ENCODE assay signal across 1 cellular context in the genomic region with DNA sequence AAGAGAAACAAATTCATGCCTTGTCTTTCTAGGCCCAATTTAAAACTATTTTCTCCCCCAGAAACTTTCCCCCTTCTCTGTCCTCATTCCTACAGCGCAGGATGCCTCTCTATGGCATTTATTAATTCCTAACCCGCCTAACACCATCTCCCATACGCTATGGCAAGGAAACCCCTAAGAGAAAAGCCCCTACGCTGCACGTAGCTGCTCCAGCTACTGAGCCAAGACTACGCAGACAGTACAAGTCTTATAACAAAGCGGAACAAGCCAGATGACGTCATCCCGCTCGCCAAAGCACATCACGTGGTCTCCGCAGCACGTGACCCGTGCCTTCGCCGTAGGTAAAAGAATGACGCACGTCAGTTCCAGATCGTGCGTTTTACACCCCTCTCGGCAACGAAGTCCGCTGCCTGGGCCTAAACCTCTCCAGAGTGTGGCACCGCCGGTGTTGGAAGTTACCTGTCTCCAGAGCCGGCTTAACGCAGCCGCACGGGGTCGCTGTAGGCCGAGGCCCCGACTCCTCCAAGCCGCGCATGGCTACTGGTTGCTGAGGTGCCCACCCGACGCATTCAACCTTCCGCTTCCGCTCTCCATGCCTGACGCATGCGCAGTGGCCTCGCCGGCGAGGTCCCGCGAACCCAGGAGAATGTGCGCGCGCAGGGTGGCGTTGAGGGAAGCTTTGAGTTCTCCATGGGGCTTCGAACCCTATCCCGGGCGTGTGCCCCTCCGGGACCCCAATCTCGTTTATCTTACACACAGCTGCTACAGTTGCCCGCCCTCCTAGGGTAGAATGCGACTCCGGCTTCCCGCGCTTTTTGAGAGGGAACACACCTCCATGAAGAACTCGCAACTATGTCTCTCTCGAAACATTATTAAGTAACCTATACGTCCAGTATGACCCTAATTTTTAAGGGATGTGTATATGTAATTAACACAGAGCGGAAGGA.
TF ChIP-seq lines count a peak whose summit lies in the region.

Gene TRMO, minus strand, starts transcription at position 542 of the 947 bp plus-strand sequence. Its CDS starts 7 bp downstream, at position 535.

TF ChIP-seq in WTC11, 78 proteins besides CTCF, POLR2A, EP300 and RAD21 (continued from another document):
- TF ChIP-seq, protein P1, sequence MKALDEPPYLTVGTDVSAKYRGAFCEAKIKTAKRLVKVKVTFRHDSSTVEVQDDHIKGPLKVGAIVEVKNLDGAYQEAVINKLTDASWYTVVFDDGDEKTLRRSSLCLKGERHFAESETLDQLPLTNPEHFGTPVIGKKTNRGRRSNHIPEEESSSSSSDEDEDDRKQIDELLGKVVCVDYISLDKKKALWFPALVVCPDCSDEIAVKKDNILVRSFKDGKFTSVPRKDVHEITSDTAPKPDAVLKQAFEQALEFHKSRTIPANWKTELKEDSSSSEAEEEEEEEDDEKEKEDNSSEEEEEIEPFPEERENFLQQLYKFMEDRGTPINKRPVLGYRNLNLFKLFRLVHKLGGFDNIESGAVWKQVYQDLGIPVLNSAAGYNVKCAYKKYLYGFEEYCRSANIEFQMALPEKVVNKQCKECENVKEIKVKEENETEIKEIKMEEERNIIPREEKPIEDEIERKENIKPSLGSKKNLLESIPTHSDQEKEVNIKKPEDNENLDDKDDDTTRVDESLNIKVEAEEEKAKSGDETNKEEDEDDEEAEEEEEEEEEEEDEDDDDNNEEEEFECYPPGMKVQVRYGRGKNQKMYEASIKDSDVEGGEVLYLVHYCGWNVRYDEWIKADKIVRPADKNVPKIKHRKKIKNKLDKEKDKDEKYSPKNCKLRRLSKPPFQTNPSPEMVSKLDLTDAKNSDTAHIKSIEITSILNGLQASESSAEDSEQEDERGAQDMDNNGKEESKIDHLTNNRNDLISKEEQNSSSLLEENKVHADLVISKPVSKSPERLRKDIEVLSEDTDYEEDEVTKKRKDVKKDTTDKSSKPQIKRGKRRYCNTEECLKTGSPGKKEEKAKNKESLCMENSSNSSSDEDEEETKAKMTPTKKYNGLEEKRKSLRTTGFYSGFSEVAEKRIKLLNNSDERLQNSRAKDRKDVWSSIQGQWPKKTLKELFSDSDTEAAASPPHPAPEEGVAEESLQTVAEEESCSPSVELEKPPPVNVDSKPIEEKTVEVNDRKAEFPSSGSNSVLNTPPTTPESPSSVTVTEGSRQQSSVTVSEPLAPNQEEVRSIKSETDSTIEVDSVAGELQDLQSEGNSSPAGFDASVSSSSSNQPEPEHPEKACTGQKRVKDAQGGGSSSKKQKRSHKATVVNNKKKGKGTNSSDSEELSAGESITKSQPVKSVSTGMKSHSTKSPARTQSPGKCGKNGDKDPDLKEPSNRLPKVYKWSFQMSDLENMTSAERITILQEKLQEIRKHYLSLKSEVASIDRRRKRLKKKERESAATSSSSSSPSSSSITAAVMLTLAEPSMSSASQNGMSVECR (CRISPR knock-in tag; IDR thresholded peaks at IDR 0.05; ENCODE audit: borderline replicate concordance) = peak; percentile 96
- no peak for TF ChIP-seq TP53 (CRISPR knock-in tag; IDR thresholded peaks at IDR 0.05)
- peak; percentile 91 for TF ChIP-seq MYBL2 (CRISPR knock-in tag; IDR thresholded peaks at IDR 0.05)
- TF ChIP-seq, protein P2, sequence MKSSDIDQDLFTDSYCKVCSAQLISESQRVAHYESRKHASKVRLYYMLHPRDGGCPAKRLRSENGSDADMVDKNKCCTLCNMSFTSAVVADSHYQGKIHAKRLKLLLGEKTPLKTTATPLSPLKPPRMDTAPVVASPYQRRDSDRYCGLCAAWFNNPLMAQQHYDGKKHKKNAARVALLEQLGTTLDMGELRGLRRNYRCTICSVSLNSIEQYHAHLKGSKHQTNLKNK (CRISPR knock-in tag; IDR thresholded peaks at IDR 0.05) = no peak
- peak; percentile 54; the same call in 1 of the 2 replicates for TF ChIP-seq SP1 (CRISPR knock-in tag; conservative IDR thresholded peaks at IDR 0.05)
- TF ChIP-seq, protein P3, sequence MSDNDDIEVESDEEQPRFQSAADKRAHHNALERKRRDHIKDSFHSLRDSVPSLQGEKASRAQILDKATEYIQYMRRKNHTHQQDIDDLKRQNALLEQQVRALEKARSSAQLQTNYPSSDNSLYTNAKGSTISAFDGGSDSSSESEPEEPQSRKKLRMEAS (CRISPR knock-in tag; IDR thresholded peaks at IDR 0.05) = peak; percentile 98
- peak; percentile 95; the same call in 1 of the 2 replicates for TF ChIP-seq FOXK1 (CRISPR knock-in tag; IDR thresholded peaks at IDR 0.05)
- TF ChIP-seq E2F1 (CRISPR knock-in tag; IDR thresholded peaks at IDR 0.05) = peak; percentile 83
